Comparison of ENCODE assay signal across 1 cellular context in the genomic region with DNA sequence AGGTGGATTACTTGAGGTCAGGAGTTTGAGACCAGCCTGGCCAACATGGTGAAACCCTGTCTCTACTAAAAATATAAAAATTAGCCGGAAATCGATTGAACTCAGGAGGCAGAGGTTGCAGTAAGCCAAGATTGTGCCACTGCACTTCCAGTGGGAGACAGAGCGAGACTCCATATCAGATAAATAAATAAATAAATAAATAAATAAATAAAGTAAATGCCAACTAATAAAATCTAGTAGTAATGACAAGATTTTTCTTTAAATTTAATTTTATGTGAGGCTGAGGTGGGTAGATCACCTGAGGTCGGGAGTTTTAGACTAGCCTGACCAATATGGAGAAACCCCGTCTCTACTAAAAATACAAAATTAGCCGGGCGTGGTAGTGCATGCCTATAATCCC.
TF ChIP-seq lines count a peak whose summit lies in the region.

No MANE protein-coding gene starts in this region.

TF ChIP-seq in HEK293, 187 proteins besides CTCF, POLR2A, EP300 and RAD21 (continued from another document):
- TF ChIP-seq, protein P1, sequence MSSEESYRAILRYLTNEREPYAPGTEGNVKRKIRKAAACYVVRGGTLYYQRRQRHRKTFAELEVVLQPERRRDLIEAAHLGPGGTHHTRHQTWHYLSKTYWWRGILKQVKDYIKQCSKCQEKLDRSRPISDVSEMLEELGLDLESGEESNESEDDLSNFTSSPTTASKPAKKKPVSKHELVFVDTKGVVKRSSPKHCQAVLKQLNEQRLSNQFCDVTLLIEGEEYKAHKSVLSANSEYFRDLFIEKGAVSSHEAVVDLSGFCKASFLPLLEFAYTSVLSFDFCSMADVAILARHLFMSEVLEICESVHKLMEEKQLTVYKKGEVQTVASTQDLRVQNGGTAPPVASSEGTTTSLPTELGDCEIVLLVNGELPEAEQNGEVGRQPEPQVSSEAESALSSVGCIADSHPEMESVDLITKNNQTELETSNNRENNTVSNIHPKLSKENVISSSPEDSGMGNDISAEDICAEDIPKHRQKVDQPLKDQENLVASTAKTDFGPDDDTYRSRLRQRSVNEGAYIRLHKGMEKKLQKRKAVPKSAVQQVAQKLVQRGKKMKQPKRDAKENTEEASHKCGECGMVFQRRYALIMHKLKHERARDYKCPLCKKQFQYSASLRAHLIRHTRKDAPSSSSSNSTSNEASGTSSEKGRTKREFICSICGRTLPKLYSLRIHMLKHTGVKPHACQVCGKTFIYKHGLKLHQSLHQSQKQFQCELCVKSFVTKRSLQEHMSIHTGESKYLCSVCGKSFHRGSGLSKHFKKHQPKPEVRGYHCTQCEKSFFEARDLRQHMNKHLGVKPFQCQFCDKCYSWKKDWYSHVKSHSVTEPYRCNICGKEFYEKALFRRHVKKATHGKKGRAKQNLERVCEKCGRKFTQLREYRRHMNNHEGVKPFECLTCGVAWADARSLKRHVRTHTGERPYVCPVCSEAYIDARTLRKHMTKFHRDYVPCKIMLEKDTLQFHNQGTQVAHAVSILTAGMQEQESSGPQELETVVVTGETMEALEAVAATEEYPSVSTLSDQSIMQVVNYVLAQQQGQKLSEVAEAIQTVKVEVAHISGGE (tag by site-specific recombination; conservative IDR thresholded peaks at IDR 0.05; ENCODE audit: low read depth): peak; percentile 56
- peak; percentile 25 for TF ChIP-seq ZNF510 (tag by site-specific recombination; IDR thresholded peaks at IDR 0.05; ENCODE audit: insufficient replicate concordance)
- TF ChIP-seq ZNF140 (tag by site-specific recombination; IDR thresholded peaks at IDR 0.05): peak; percentile 60
- peak; percentile 54; the same call in 1 of the 2 replicates for TF ChIP-seq ZNF433 (tag by site-specific recombination; IDR thresholded peaks at IDR 0.05; ENCODE audit: low read depth)
- 0 out of 2 replicates have a peak, but pooled peaks have one; percentile 8 for TF ChIP-seq ZNF560 (tag by site-specific recombination; IDR thresholded peaks at IDR 0.05; ENCODE audit: borderline replicate concordance)
- TF ChIP-seq ZBTB8A (tag by site-specific recombination; IDR thresholded peaks at IDR 0.05): peak; percentile 52; the same call in 1 of the 2 replicates
- 0 out of 2 replicates have a peak, but pooled peaks have one; percentile 19 for TF ChIP-seq ZXDB (tag by site-specific recombination; IDR thresholded peaks at IDR 0.05)
- TF ChIP-seq ZNF623 (tag by site-specific recombination; IDR thresholded peaks at IDR 0.05): peak; percentile 59
- peak; percentile 64 for TF ChIP-seq ZNF426 (tag by site-specific recombination; IDR thresholded peaks at IDR 0.05)
- TF ChIP-seq, protein P2, sequence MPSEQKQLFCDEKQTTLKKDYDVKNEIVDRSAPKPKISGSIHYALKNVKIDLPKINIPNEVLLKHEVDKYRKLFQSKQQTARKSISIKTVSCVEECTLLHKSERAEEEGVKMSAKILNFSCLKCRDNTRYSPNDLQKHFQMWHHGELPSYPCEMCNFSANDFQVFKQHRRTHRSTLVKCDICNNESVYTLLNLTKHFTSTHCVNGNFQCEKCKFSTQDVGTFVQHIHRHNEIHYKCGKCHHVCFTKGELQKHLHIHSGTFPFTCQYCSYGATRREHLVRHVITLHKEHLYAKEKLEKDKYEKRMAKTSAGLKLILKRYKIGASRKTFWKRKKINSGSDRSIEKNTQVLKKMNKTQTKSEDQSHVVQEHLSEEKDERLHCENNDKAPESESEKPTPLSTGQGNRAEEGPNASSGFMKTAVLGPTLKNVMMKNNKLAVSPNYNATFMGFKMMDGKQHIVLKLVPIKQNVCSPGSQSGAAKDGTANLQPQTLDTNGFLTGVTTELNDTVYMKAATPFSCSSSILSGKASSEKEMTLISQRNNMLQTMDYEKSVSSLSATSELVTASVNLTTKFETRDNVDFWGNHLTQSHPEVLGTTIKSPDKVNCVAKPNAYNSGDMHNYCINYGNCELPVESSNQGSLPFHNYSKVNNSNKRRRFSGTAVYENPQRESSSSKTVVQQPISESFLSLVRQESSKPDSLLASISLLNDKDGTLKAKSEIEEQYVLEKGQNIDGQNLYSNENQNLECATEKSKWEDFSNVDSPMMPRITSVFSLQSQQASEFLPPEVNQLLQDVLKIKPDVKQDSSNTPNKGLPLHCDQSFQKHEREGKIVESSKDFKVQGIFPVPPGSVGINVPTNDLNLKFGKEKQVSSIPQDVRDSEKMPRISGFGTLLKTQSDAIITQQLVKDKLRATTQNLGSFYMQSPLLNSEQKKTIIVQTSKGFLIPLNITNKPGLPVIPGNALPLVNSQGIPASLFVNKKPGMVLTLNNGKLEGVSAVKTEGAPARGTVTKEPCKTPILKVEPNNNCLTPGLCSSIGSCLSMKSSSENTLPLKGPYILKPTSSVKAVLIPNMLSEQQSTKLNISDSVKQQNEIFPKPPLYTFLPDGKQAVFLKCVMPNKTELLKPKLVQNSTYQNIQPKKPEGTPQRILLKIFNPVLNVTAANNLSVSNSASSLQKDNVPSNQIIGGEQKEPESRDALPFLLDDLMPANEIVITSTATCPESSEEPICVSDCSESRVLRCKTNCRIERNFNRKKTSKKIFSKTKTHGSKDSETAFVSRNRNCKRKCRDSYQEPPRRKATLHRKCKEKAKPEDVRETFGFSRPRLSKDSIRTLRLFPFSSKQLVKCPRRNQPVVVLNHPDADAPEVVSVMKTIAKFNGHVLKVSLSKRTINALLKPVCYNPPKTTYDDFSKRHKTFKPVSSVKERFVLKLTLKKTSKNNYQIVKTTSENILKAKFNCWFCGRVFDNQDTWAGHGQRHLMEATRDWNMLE (tag by site-specific recombination; conservative IDR thresholded peaks at IDR 0.05; ENCODE audit: low read depth): peak; percentile 76; the same call in 1 of the 2 replicates
- 0 out of 2 replicates have a peak, but pooled peaks have one; percentile 24 for TF ChIP-seq ZNF629 (tag by site-specific recombination; IDR thresholded peaks at IDR 0.05)
- TF ChIP-seq ZNF202 (tag by site-specific recombination; IDR thresholded peaks at IDR 0.05; ENCODE audit: borderline replicate concordance): 0 out of 2 replicates have a peak, but pooled peaks have one; percentile 75
- TF ChIP-seq ZNF138 (tag by site-specific recombination; IDR thresholded peaks at IDR 0.05; ENCODE audit: borderline replicate concordance): 0 out of 2 replicates have a peak, but pooled peaks have one; percentile 12
- peak; percentile 87; the same call in 1 of the 2 replicates for TF ChIP-seq ZNF394 (tag by site-specific recombination; IDR thresholded peaks at IDR 0.05; ENCODE audit: borderline replicate concordance)
